In the genomic region with DNA sequence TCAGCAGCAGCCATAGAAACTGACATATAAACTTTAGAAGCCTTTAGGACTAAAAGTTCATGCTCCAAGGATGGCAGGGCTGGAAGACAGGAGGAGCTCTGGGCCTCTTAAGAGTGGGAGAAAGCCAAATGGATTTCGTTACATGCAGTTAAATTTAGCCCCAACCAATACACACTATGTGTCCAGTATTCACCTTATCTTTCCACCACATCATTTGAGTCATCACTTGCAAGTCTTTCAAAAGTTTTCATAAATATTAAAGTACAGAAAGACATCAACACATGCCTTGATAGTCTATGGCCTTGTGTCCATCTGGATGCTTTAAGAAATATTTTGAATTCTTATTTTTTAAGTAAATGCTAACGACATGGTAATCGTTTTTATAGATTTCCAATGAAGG, we compare ENCODE assay signal across 34 cellular contexts.
"Had no signal": no experiment of that assay in that cellular context is flagged by ENCODE, and none has a peak within 500 bp of the region (broad histone marks: within the 10 kb centered on the region; RNA-seq: fewer than 3 reads in every experiment).

No MANE protein-coding gene starts in this region.

- H3K36me3 Mint-ChIP-seq: activated naive CD8-positive, alpha-beta T cell treated with anti-CD3 and anti-CD28 coated beads for 36 hours; brain; WTC11 had no signal

- H3K9me3 Mint-ChIP-seq: activated CD4-positive, alpha-beta memory T cell treated with anti-CD3 and anti-CD28 coated beads, Interleukin-2, amount 10 ng/mL, durations not matched to agents 7 days and 5 days; activated naive CD4-positive, alpha-beta T cell treated with anti-CD3 and anti-CD28 coated beads for 36 hours; activated naive CD4-positive, alpha-beta T cell treated with anti-CD3 and anti-CD28 coated beads, Interleukin-2, amount 50 U/mL, for 24 hours; activated naive CD8-positive, alpha-beta T cell treated with anti-CD3 and anti-CD28 coated beads for 36 hours; activated naive CD8-positive, alpha-beta T cell treated with anti-CD3 and anti-CD28 coated beads, Interleukin-2, amount 50 U/mL, for 24 hours; activated T-cell treated with anti-CD3 and anti-CD28 coated beads, Interleukin-2, amount 50 U/mL, for 4 hours; activated T-helper 17 cell treated with anti-CD3 and anti-CD28 coated beads, Interleukin-2, amount 50 U/mL, for 72 hours; endodermal cell; T-helper 2 cell treated with Interferon-gamma antibody and Interleukin-4, amounts not matched to agents 5 μg/mL and 100 μg/mL, for 36 hours; WTC11 had no signal

- H3K4me3 Mint-ChIP-seq: activated CD4-positive, alpha-beta memory T cell treated with anti-CD3 and anti-CD28 coated beads, Interleukin-2, amount 10 ng/mL, durations not matched to agents 7 days and 5 days; activated CD4-positive, alpha-beta T cell treated with anti-CD3 and anti-CD28 coated beads, Interleukin-2, amount 10 ng/mL, durations not matched to agents 7 days and 5 days; activated naive CD4-positive, alpha-beta T cell treated with anti-CD3 and anti-CD28 coated beads for 36 hours; activated naive CD4-positive, alpha-beta T cell treated with anti-CD3 and anti-CD28 coated beads, Interleukin-2, amount 50 U/mL, for 24 hours; activated naive CD8-positive, alpha-beta T cell treated with anti-CD3 and anti-CD28 coated beads for 36 hours; activated naive CD8-positive, alpha-beta T cell treated with anti-CD3 and anti-CD28 coated beads, Interleukin-2, amount 50 U/mL, for 24 hours; activated T-cell treated with anti-CD3 and anti-CD28 coated beads, Interleukin-2, amount 50 U/mL, for 4 hours; activated T-helper 17 cell treated with anti-CD3 and anti-CD28 coated beads, Interleukin-2, amount 50 U/mL, for 72 hours; brain; dendritic cell treated with granulocyte-macrophage colony-stimulating factor and Interleukin-4, amounts not matched to agents 40 ng/mL and 50 ng/mL, for 4 days; endodermal cell; T-helper 17 cell; T-helper 2 cell treated with Interferon-gamma antibody and Interleukin-4, amounts not matched to agents 5 μg/mL and 100 μg/mL, for 36 hours; WTC11 had no signal

- ATAC-seq: activated naive CD8-positive, alpha-beta T cell treated with anti-CD3 and anti-CD28 coated beads, Interleukin-2, amount 50 U/mL, for 24 hours; activated T-cell treated with anti-CD3 and anti-CD28 coated beads, Interleukin-2, amount 50 U/mL, for 4 hours; activated T-helper 17 cell treated with anti-CD3 and anti-CD28 coated beads, Interleukin-2, amount 50 U/mL, for 72 hours; esophagus mucosa; T-helper 17 cell; WTC11 had no signal

- H3K9me3 ChIP-seq: adrenal gland, ascending aorta, breast epithelium had no signal

- H3K4me1 Mint-ChIP-seq: activated CD4-positive, alpha-beta memory T cell treated with anti-CD3 and anti-CD28 coated beads, Interleukin-2, amount 10 ng/mL, durations not matched to agents 7 days and 5 days; activated CD4-positive, alpha-beta T cell treated with anti-CD3 and anti-CD28 coated beads, Interleukin-2, amount 10 ng/mL, durations not matched to agents 7 days and 5 days; activated naive CD4-positive, alpha-beta T cell treated with anti-CD3 and anti-CD28 coated beads, Interleukin-2, amount 50 U/mL, for 24 hours; activated naive CD8-positive, alpha-beta T cell treated with anti-CD3 and anti-CD28 coated beads for 36 hours; activated naive CD8-positive, alpha-beta T cell treated with anti-CD3 and anti-CD28 coated beads, Interleukin-2, amount 50 U/mL, for 24 hours; activated T-helper 17 cell treated with anti-CD3 and anti-CD28 coated beads, Interleukin-2, amount 50 U/mL, for 72 hours; brain; endodermal cell; T-helper 17 cell had no signal

- H3K36me3 ChIP-seq: adrenal gland, ascending aorta, breast epithelium, cardiac muscle cell had no signal

- H3K27me3 Mint-ChIP-seq: activated CD4-positive, alpha-beta memory T cell treated with anti-CD3 and anti-CD28 coated beads, Interleukin-2, amount 10 ng/mL, durations not matched to agents 7 days and 5 days; activated CD4-positive, alpha-beta T cell treated with anti-CD3 and anti-CD28 coated beads, Interleukin-2, amount 10 ng/mL, durations not matched to agents 7 days and 5 days; activated naive CD4-positive, alpha-beta T cell treated with anti-CD3 and anti-CD28 coated beads, Interleukin-2, amount 50 U/mL, for 24 hours; activated naive CD8-positive, alpha-beta T cell treated with anti-CD3 and anti-CD28 coated beads for 36 hours; activated naive CD8-positive, alpha-beta T cell treated with anti-CD3 and anti-CD28 coated beads, Interleukin-2, amount 50 U/mL, for 24 hours; activated T-helper 17 cell treated with anti-CD3 and anti-CD28 coated beads, Interleukin-2, amount 50 U/mL, for 72 hours; brain; dendritic cell treated with granulocyte-macrophage colony-stimulating factor and Interleukin-4, amounts not matched to agents 40 ng/mL and 50 ng/mL, for 4 days; T-helper 17 cell had no signal

- H3K27ac Mint-ChIP-seq: activated CD4-positive, alpha-beta memory T cell treated with anti-CD3 and anti-CD28 coated beads, Interleukin-2, amount 10 ng/mL, durations not matched to agents 7 days and 5 days; activated CD4-positive, alpha-beta T cell treated with anti-CD3 and anti-CD28 coated beads, Interleukin-2, amount 10 ng/mL, durations not matched to agents 7 days and 5 days; activated naive CD4-positive, alpha-beta T cell treated with anti-CD3 and anti-CD28 coated beads for 36 hours; activated naive CD4-positive, alpha-beta T cell treated with anti-CD3 and anti-CD28 coated beads, Interleukin-2, amount 50 U/mL, for 24 hours; activated naive CD8-positive, alpha-beta T cell treated with anti-CD3 and anti-CD28 coated beads for 36 hours; activated naive CD8-positive, alpha-beta T cell treated with anti-CD3 and anti-CD28 coated beads, Interleukin-2, amount 50 U/mL, for 24 hours; activated T-helper 17 cell treated with anti-CD3 and anti-CD28 coated beads, Interleukin-2, amount 50 U/mL, for 72 hours; brain; dendritic cell treated with granulocyte-macrophage colony-stimulating factor and Interleukin-4, amounts not matched to agents 40 ng/mL and 50 ng/mL, for 4 days; endodermal cell; T-helper 17 cell; T-helper 2 cell treated with Interferon-gamma antibody and Interleukin-4, amounts not matched to agents 5 μg/mL and 100 μg/mL, for 36 hours; WTC11 had no signal

- H3K27ac ChIP-seq: adrenal gland, ascending aorta, breast epithelium, cardiac muscle cell, coronary artery, dorsolateral prefrontal cortex had no signal

- H3K4me1 ChIP-seq: adrenal gland, ascending aorta, breast epithelium had no signal

- FAIRE-seq: frontal cortex had no signal

- H3K27me3 ChIP-seq: adrenal gland, ascending aorta, breast epithelium, cardiac muscle cell, dorsolateral prefrontal cortex had no signal

- H3K4me3 ChIP-seq: adrenal gland, ascending aorta, breast epithelium, cardiac muscle cell, coronary artery, dorsolateral prefrontal cortex had no signal

- DNase-seq: activated CD4-positive, alpha-beta memory T cell treated with anti-CD3 and anti-CD28 coated beads, Interleukin-2, amount 10 ng/mL, durations not matched to agents 7 days and 5 days; activated CD4-positive, alpha-beta T cell treated with anti-CD3 and anti-CD28 coated beads for 1 hour; activated CD4-positive, alpha-beta T cell treated with anti-CD3 and anti-CD28 coated beads for 4 hours; activated CD4-positive, alpha-beta T cell treated with anti-CD3 and anti-CD28 coated beads, Interleukin-2, amount 10 ng/mL, durations not matched to agents 7 days and 5 days; activated CD4-positive, alpha-beta T cell treated with anti-CD3 and anti-CD28 coated beads, Interleukin-2, amount 50 U/mL, for 4 hours; activated CD8-positive, alpha-beta memory T cell treated with anti-CD3 and anti-CD28 coated beads, Interleukin-2, amount 50 U/mL, for 48 hours; activated effector memory CD4-positive, alpha-beta T cell treated with Interleukin-2 at 50 U/mL for 16 hours; activated naive CD4-positive, alpha-beta T cell treated with anti-CD3 and anti-CD28 coated beads for 36 hours; activated naive CD8-positive, alpha-beta T cell treated with anti-CD3 and anti-CD28 coated beads for 36 hours; activated naive CD8-positive, alpha-beta T cell treated with anti-CD3 and anti-CD28 coated beads, Interleukin-2, amount 50 U/mL, for 24 hours; activated T-cell treated with anti-CD3 and anti-CD28 coated beads, Interleukin-2, amount 50 U/mL, for 4 hours; adrenal gland; central memory CD4-positive, alpha-beta T cell; cerebellar nuclear complex; dorsolateral prefrontal cortex; effector memory CD4-positive, alpha-beta T cell; endodermal cell; foreskin fibroblast; head of caudate nucleus; T-helper 1 cell; T-helper 17 cell; T1000 had no signal
